Comparison of ENCODE assay signal across 24 cellular contexts in the genomic region with DNA sequence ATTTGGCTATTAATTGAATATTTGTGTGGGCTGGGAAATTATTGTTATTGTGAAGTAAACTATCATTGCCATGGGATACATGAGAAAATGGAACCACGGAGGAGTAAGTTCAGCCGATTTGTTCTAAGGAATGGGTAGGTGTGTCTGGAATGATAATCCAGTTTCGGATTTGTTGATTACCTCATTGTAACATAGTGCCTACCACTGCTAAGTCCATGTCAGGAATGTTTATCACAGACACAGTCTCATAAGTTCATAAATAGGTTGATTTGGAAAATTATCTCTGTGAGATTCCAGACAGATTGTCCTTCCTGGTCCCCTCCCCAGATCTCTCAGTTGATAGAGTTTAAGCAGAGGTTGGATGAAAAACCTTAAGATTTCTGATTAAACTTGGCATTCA.
"Had no signal": no experiment of that assay in that cellular context is flagged by ENCODE, and none has a peak within 500 bp of the region (broad histone marks: within the 10 kb centered on the region; RNA-seq: fewer than 3 reads in every experiment).

No MANE protein-coding gene starts in this region.

- H3K27ac ChIP-seq: brain microvascular endothelial cell, Peyer's patch, SJSA1 had no signal

- H3K9me3 ChIP-seq: SJSA1 had no signal

- H3K4me1 ChIP-seq: Peyer's patch, SJSA1 had no signal

- FAIRE-seq: astrocyte had no signal

- ATAC-seq: activated naive CD4-positive, alpha-beta T cell treated with anti-CD3 and anti-CD28 coated beads, Interleukin-2, amount 50 U/mL, for 72 hours; activated naive CD8-positive, alpha-beta T cell treated with anti-CD3 and anti-CD28 coated beads, Interleukin-2, amount 50 U/mL, for 24 hours; activated T-cell treated with anti-CD3 and anti-CD28 coated beads, Interleukin-2, amount 50 U/mL, for 4 hours had no signal

- DNase-seq: activated CD4-positive, alpha-beta memory T cell treated with anti-CD3 and anti-CD28 coated beads for 36 hours; activated CD4-positive, alpha-beta T cell treated with anti-CD3 and anti-CD28 coated beads, Interleukin-2, amount 10 ng/mL, durations not matched to agents 7 days and 5 days; activated CD4-positive, CD25-positive, alpha-beta regulatory T cell; activated CD8-positive, alpha-beta memory T cell treated with anti-CD3 and anti-CD28 coated beads for 24 hours; activated effector memory CD4-positive, alpha-beta T cell treated with anti-CD3 and anti-CD28 coated beads, Interleukin-2, amount 50 U/mL, for 16 hours; activated naive CD4-positive, alpha-beta T cell treated with Interleukin-2 at 50 U/mL for 16 hours; activated naive CD8-positive, alpha-beta T cell treated with anti-CD3 and anti-CD28 coated beads, Interleukin-2, amount 50 U/mL, for 24 hours; activated T-cell treated with anti-CD3 and anti-CD28 coated beads, Interleukin-2, amount 50 U/mL, for 4 hours; amniotic stem cell; KG1; NCI-H1048; NCI-H146; NCI-H187 treated with DMSO at 0.1 percent for 48 hours; NCI-H2107; NCI-H510A treated with DMSO at 0.1 percent for 48 hours; NK-92 treated with Interleukin-12 subunit alpha and Interleukin-12 subunit beta, amount 100 ng/mL, for 24 hours; OCI-M1; Peyer's patch; SHP77; T-helper 9 cell had no signal

- H3K27me3 ChIP-seq: brain microvascular endothelial cell, Peyer's patch, SJSA1 had no signal

- H3K36me3 ChIP-seq: brain microvascular endothelial cell, Peyer's patch, SJSA1 had no signal

- H3K4me3 ChIP-seq: Peyer's patch, SJSA1 had no signal
